In the genomic region with DNA sequence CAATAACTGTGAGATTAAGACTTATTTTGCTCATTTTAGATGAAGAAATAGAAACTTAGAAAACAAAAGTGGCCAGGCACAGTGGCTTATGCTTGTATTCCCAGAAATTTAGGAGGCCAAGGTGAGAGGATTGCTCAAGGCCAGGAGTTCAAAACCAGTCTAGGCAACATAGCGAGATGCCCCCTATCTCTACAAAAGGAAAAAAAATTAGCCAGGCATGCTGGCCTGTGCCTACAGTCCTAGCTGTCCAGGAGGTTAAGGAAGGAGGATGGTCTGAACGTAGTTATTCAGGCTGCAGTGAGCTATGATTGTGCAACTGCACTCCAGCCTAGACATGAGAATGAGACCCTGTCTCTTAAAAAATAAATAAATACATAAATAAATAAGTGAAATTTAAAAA, we compare ENCODE assay signal across 1 cellular context.
TF ChIP-seq lines count a peak whose summit lies in the region.

No MANE protein-coding gene starts in this region.

TF ChIP-seq in GM23338, 12 proteins besides CTCF, POLR2A, EP300 and RAD21 (continued from another document):
- TF ChIP-seq ZNF114 (CRISPR knock-in tag; IDR thresholded peaks at IDR 0.05): no peak
- no peak for TF ChIP-seq POLR2AphosphoS5 (IDR thresholded peaks at IDR 0.05; ENCODE audit: low read depth)
